In genomic region chr17:58692239-58693055, GRCh38 we compare ENCODE assay signal across 8 cellular contexts.
DNase-seq lines count a peak whose midpoint lies in the region; ATAC-seq lines count a peak whose summit lies in the region.

RAD51C (plus strand) TSS chr17:58692602; CDS start chr17:58692644, 42 bp downstream.

- peak; percentile 71 for DNase-seq in CMK (ENCODE audit: low read depth)
- DNase-seq in HPDE6-E6E7 (ENCODE audit: extremely low spot score), result peak; percentile 84
- DNase-seq in NOMO-1 (lab: John Stamatoyannopoulos, UW; ENCODE audit: unreplicated experiment in 2 of 2), result peak; percentile 88 to 93
- peak; percentile 66 to 71 for DNase-seq in activated CD8-positive, alpha-beta memory T cell treated with anti-CD3 and anti-CD28 coated beads for 4 hours (ENCODE audit: low read depth in 2 of 2)
- DNase-seq in effector memory CD8-positive, alpha-beta T cell, result peak; percentile 78 to 83 (median 79)
- peak; percentile 77 to 84 for DNase-seq in memory B cell (ENCODE audit: low spot score in 2 of 2)
- peak; percentile 75 for DNase-seq in stimulated activated CD8-positive, alpha-beta memory T cell treated with anti-CD3 and anti-CD28 coated beads, Interleukin-12 subunit alpha, Interleukin-12 subunit beta, amount 100 ng/mL, for 1 hour (ENCODE audit: low read depth)

- H3K9me3 Mint-ChIP-seq in effector memory CD8-positive, alpha-beta T cell, result no peaks in the 10 kb centered on the region
- H3K9me3 Mint-ChIP-seq in memory B cell, result no peaks in the 10 kb centered on the region

- peaks cover 17 to 22% of the 10 kb centered on the region in 2 donors for H3K4me1 Mint-ChIP-seq in effector memory CD8-positive, alpha-beta T cell (ENCODE audit: low read depth in 2 of 2)
- H3K4me1 Mint-ChIP-seq in memory B cell, result peaks cover 17% of the 10 kb centered on the region

- peaks cover 23% of the 10 kb centered on the region for H3K36me3 Mint-ChIP-seq in effector memory CD8-positive, alpha-beta T cell (ENCODE audit: insufficient read depth)
- H3K36me3 Mint-ChIP-seq in memory B cell, result peaks cover 8% of the 10 kb centered on the region

- ATAC-seq in GM19463 (IDR thresholded peaks at IDR 0.05; ENCODE audit: unreplicated experiment) (peak; percentile 99), memory B cell (ENCODE audit: low read depth) (peak; percentile 99)
- peak; percentile 99 for ATAC-seq in effector memory CD8-positive, alpha-beta T cell (replicated peaks)

- H3K4me3 Mint-ChIP-seq in effector memory CD8-positive, alpha-beta T cell, result peak within 1 kb of the TSS; percentile 93 to 97
- H3K4me3 Mint-ChIP-seq in memory B cell, result peak within 1 kb of the TSS; percentile 94

- H3K27me3 Mint-ChIP-seq in effector memory CD8-positive, alpha-beta T cell, result no peaks in the 10 kb centered on the region
- no peaks in the 10 kb centered on the region for H3K27me3 Mint-ChIP-seq in memory B cell

- H3K27ac Mint-ChIP-seq in effector memory CD8-positive, alpha-beta T cell, result peak within 1 kb of the TSS; percentile 92 to 93
- H3K27ac Mint-ChIP-seq in memory B cell, result peak within 1 kb of the TSS; percentile 94

Comparison
In these comparisons a context has a peak if more than half of its experiments do, and no peak if none do; other contexts are left out.
1. Peak in every context shown above with its lines: DNase-seq and ATAC-seq.